In genomic region chr17:35065880-35066279, GRCh38 we compare ENCODE assay signal across 16 cellular contexts. TPM values are rescaled to one million over a fixed set of nuclear protein-coding genes. Genes with fewer than 3 reads are reported as not detected.
DNase-seq lines count a peak whose midpoint lies in the region; ATAC-seq, FAIRE-seq and TF ChIP-seq lines count a peak whose summit lies in the region.
"Had no signal": no experiment of that assay in that cellular context is flagged by ENCODE, and none has a peak within 500 bp of the region (broad histone marks: within the 10 kb centered on the region; RNA-seq: fewer than 3 reads in every experiment).

No MANE protein-coding gene starts in this region.

- H3K23ac ChIP-seq in H9 (ENCODE audit: insufficient read length, low read depth, low read length): no peak overlapping the region

- H4K5ac ChIP-seq in H9 (ENCODE audit: insufficient read length, low read depth, low read length): no peak overlapping the region

- POLR2A ChIA-PET in A549 (lab: Yijun Ruan, JAX): no interaction called here
- POLR2A ChIA-PET in K562 (lab: Yijun Ruan, JAX): interaction anchor here (1.2 to 3.8 kb wide), 4 partner anchors 9 to 17 kb away, joined by 3 to 20 read pairs (median 12); no protein-coding TSS in a partner anchor

- no TSS peak for BruUV-seq in K562 (replicated peaks; lab: Mats Ljungman, UMichigan)

- no peaks in the 10 kb centered on the region for H3K79me1 ChIP-seq in H9 (ENCODE audit: insufficient read depth, low read depth, low read length, poor library complexity, severe bottlenecking)

- no peak overlapping the region for H2BK15ac ChIP-seq in H9 (ENCODE audit: low read depth, low read length)

- H3K4me1 Mint-ChIP-seq in natural killer cell (peaks cover 51 to 62% of the 10 kb centered on the region in 2 donors), H9 (peaks cover 39 to 40% of the 10 kb centered on the region in 2 experiments)

- H4K8ac ChIP-seq in H9 (replicated peaks; ENCODE audit: insufficient read length, low read depth, low read length): no peak overlapping the region

- H3K36me3 ChIP-seq in KMS-11 (ENCODE audit: insufficient read depth) (no peaks in the 10 kb centered on the region), K562 (ENCODE audit: control insufficient read depth, insufficient read depth, low read length) (no peaks in the 10 kb centered on the region), Peyer's patch (peaks cover 0 to 4% (median 0%) of the 10 kb centered on the region in 3 donors)

- H3T11ph ChIP-seq in H9 (ENCODE audit: low read length): no peak overlapping the region

- FAIRE-seq in A549 (lab: Jason Lieb, UNC) (no peak), K562 (lab: Jason Lieb, UNC) (no peak)
- FAIRE-seq: A204.1 had no signal

- H3K4me2 ChIP-seq in A549: peak overlapping the region; percentile 28; the same call in 2 of the 3 replicates
- H3K4me2 ChIP-seq in KMS-11: peak overlapping the region; percentile 14; the same call in 1 of the 2 replicates
- peak overlapping the region; percentile 7; the same call in 1 of the 2 replicates for H3K4me2 ChIP-seq in K562 (ENCODE audit: insufficient read depth, low read length)
- H3K4me2 ChIP-seq in H9 (ENCODE audit: insufficient read depth, insufficient read length, low read length): no peak overlapping the region
- H3K4me2 ChIP-seq: PC-9 had no signal

- H3K9ac ChIP-seq in KMS-11: no peak overlapping the region
- 0 out of 4 replicates have a peak overlapping the region, but pooled peaks of 1 of the 2 experiments have one; percentile 72 for H3K9ac ChIP-seq in K562 (ENCODE audit: insufficient read depth in 1 of 2, low read depth in 2 of 2, low read length in 2 of 2)
- H3K9ac ChIP-seq in H9 (ENCODE audit: extremely low read depth, insufficient read length, low read length): no peak overlapping the region

- H3K4me3 ChIP-seq in A549: no peak overlapping the region
- no peak overlapping the region for H3K4me3 ChIP-seq in KMS-11 (IDR thresholded peaks at IDR 0.05; ENCODE audit: insufficient read depth, low read depth, low read length)
- H3K4me3 ChIP-seq in K562: no peak overlapping the region
- no peak overlapping the region for H3K4me3 ChIP-seq in Peyer's patch
- H3K4me3 ChIP-seq: PC-9 had no signal

- 93% methylated on average over 4 of the region's 4 CpGs for WGBS in A549 (ENCODE audit: missing lambda C conversion rate)
- WGBS in K562 (ENCODE audit: insufficient coverage, low coverage, missing lambda C conversion rate): 78% methylated on average over 4 of the region's 4 CpGs
- no CpG with 5 or more reads among the region's 4 CpGs for WGBS in H9 (ENCODE audit: extremely low coverage, insufficient read length, low lambda C conversion rate)

- no peaks in the 10 kb centered on the region for H3K9me1 ChIP-seq in K562 (ENCODE audit: control insufficient read depth, insufficient read depth, low read length)

- TF ChIP-seq CTCF in A549 (IDR thresholded peaks at IDR 0.05) (no peak), KMS-11 (conservative IDR thresholded peaks at IDR 0.05; ENCODE audit: low read depth, low read length) (no peak), K562 (IDR thresholded peaks at IDR 0.05 in 2 of 3, conservative IDR thresholded peaks at IDR 0.05 in 1 of 3; ENCODE audit: insufficient read depth in 2 of 3, low read depth in 1 of 3, low read length in 3 of 3) (no peak), natural killer cell (IDR thresholded peaks at IDR 0.05) (no peak), Peyer's patch (IDR thresholded peaks at IDR 0.05) (no peak), H9 (conservative IDR thresholded peaks at IDR 0.05) (no peak)

- CTCF ChIA-PET in A549 (lab: Yijun Ruan, JAX): interaction anchor here (0.6 to 6.8 kb wide), 8 partner anchors 14 to 131 kb away, joined by 3 to 38 read pairs (median 3); no protein-coding TSS in a partner anchor
- CTCF ChIA-PET in K562 (lab: Yijun Ruan, JAX; ENCODE audit: low intra/inter-chr PET ratio): no interaction called here

- no peak overlapping the region for H4K91ac ChIP-seq in H9 (ENCODE audit: insufficient read length, low read depth, low read length)

- H3K9me3 ChIP-seq in A549 (no peaks in the 10 kb centered on the region), K562 (replicated peaks; ENCODE audit: control insufficient read depth, insufficient read depth, low read depth, low read length) (no peaks in the 10 kb centered on the region), Peyer's patch (no peaks in the 10 kb centered on the region), H9 (ENCODE audit: control insufficient read depth, low read depth, low read length) (no peaks in the 10 kb centered on the region)

- in situ Hi-C loops in K562 (cut with MboI): no loop called here

- no peaks in the 10 kb centered on the region for H3K9me3 Mint-ChIP-seq in natural killer cell
- no peaks in the 10 kb centered on the region for H3K9me3 Mint-ChIP-seq in H9
- H3K9me3 Mint-ChIP-seq: HFFc6 had no signal

- H3K56ac ChIP-seq in H9 (ENCODE audit: insufficient read length, low read depth, low read length): no peak overlapping the region

- H3K4me1 ChIP-seq in A549: peaks cover 74% of the 10 kb centered on the region
- H3K4me1 ChIP-seq in KMS-11 (ENCODE audit: low read depth, poor library complexity, severe bottlenecking): peaks cover 60% of the 10 kb centered on the region
- H3K4me1 ChIP-seq in K562 (replicated peaks in 1 of 2; ENCODE audit: control insufficient read depth in 2 of 2, insufficient read depth in 2 of 2, low read length in 2 of 2): peaks cover 28 to 37% of the 10 kb centered on the region in 2 experiments
- peaks cover 5 to 34% (median 5%) of the 10 kb centered on the region in 4 donors for H3K4me1 ChIP-seq in Peyer's patch
- H3K4me1 ChIP-seq in H9 (ENCODE audit: insufficient read depth, low read length): no peaks in the 10 kb centered on the region; the same call in 1 of the 2 replicates

- H2BK5ac ChIP-seq in H9 (ENCODE audit: insufficient read length, low read length): no peak overlapping the region

- no peak overlapping the region for H2BK20ac ChIP-seq in H9 (ENCODE audit: low read depth, low read length, poor library complexity, severe bottlenecking)

- TF ChIP-seq EP300 in A549 (IDR thresholded peaks at IDR 0.05) (no peak), K562 (IDR thresholded peaks at IDR 0.05; ENCODE audit: low read length) (no peak)

- no peak overlapping the region for H2AK5ac ChIP-seq in H9 (ENCODE audit: insufficient read length, low read length)

- no peaks in the 10 kb centered on the region for H3K27me3 Mint-ChIP-seq in natural killer cell (ENCODE audit: low read depth in 2 of 2)
- H3K27me3 Mint-ChIP-seq in H9 (ENCODE audit: low read depth): no peaks in the 10 kb centered on the region

- no peaks in the 10 kb centered on the region for H3K36me3 Mint-ChIP-seq in natural killer cell
- H3K36me3 Mint-ChIP-seq in H9 (ENCODE audit: insufficient read depth in 1 of 3, low read depth in 3 of 3): no peaks in the 10 kb centered on the region; a peak in 2 of 7 replicates

- no peaks in the 10 kb centered on the region for H3K23me2 ChIP-seq in H9 (ENCODE audit: insufficient read length, low read depth, low read length, poor library complexity, severe bottlenecking)

- ATAC-seq in A549: no peak
- ATAC-seq in K562: no peak
- no peak for ATAC-seq in natural killer cell
- ATAC-seq in GM21723 (IDR thresholded peaks at IDR 0.05; ENCODE audit: unreplicated experiment): no peak
- no peak for ATAC-seq in HG03457 (IDR thresholded peaks at IDR 0.05; ENCODE audit: unreplicated experiment)

- no peak overlapping the region for H3K14ac ChIP-seq in H9 (ENCODE audit: insufficient read depth, low read length)

- H4K20me1 ChIP-seq in KMS-11 (ENCODE audit: insufficient read depth): no peaks in the 10 kb centered on the region
- H4K20me1 ChIP-seq in K562 (replicated peaks; ENCODE audit: control insufficient read depth, insufficient read depth, low read length): no peaks in the 10 kb centered on the region
- H4K20me1 ChIP-seq in H9 (ENCODE audit: control insufficient read depth, insufficient read depth, insufficient read length): no peaks in the 10 kb centered on the region

- H3K27ac ChIP-seq in A549 (peak overlapping the region; percentile 92 to 93), KMS-11 (peak overlapping the region; percentile 95; the same call in 1 of the 2 replicates), K562 (ENCODE audit: extremely low read depth, low read depth, low read length) (no peak overlapping the region; the same call in 2 of the 3 replicates), Peyer's patch (no peak overlapping the region), H9 (ENCODE audit: insufficient read length, low read depth, low read length) (no peak overlapping the region)
- H3K27ac ChIP-seq: PC-9 had no signal

- intact Hi-C loops in K562 (cut with micrococcal nuclease) (loop anchor here (2.0 to 5.0 kb wide), 2 partner anchors 23 to 84 kb away; partner anchors contain the start of gene LIG3), natural killer cell (cut with micrococcal nuclease) (no loop called here)

- no peaks in the 10 kb centered on the region for H3K79me2 ChIP-seq in KMS-11 (ENCODE audit: insufficient read depth, low read depth)
- H3K79me2 ChIP-seq in K562 (ENCODE audit: control insufficient read depth, insufficient read depth, low read length): peaks cover 7% of the 10 kb centered on the region
- no peaks in the 10 kb centered on the region for H3K79me2 ChIP-seq in H9 (ENCODE audit: insufficient read depth, low read length)

- no peak overlapping the region for H3K18ac ChIP-seq in H9 (ENCODE audit: insufficient read length, low read depth, low read length)

- no peak for TF ChIP-seq POLR2A in A549 (IDR thresholded peaks at IDR 0.05; ENCODE audit: low read length)
- TF ChIP-seq POLR2A in K562 (conservative IDR thresholded peaks at IDR 0.05): no peak
- no peak for TF ChIP-seq POLR2A in Peyer's patch (IDR thresholded peaks at IDR 0.05)

- H2BK12ac ChIP-seq in H9 (ENCODE audit: insufficient read length, low read depth, low read length): no peak overlapping the region

- H3K4me3 Mint-ChIP-seq in natural killer cell (no peak overlapping the region), H9 (no peak overlapping the region)
- H3K4me3 Mint-ChIP-seq: HFFc6 had no signal

- no peaks in the 10 kb centered on the region for H3K27me3 ChIP-seq in KMS-11 (ENCODE audit: insufficient read depth, low read depth)
- H3K27me3 ChIP-seq in K562 (ENCODE audit: control insufficient read depth in 2 of 2, insufficient read depth in 2 of 2, low read length in 2 of 2): no peaks in the 10 kb centered on the region
- H3K27me3 ChIP-seq in Peyer's patch: no peaks in the 10 kb centered on the region
- no peaks in the 10 kb centered on the region for H3K27me3 ChIP-seq in H9 (ENCODE audit: insufficient read depth, low read length)

- TF ChIP-seq RAD21 in A549 (conservative IDR thresholded peaks at IDR 0.05 in 1 of 2, IDR thresholded peaks at IDR 0.05 in 1 of 2) (no peak), K562 (CRISPR knock-in tag; conservative IDR thresholded peaks at IDR 0.05 in 1 of 2, IDR thresholded peaks at IDR 0.05 in 1 of 2) (no peak)

- H3K4ac ChIP-seq in H9 (ENCODE audit: low read depth, low read length): no peak overlapping the region

- H2BK120ac ChIP-seq in H9 (ENCODE audit: low read depth, low read length, poor library complexity, severe bottlenecking): no peak overlapping the region

- DNase-seq in A549 (ENCODE audit: low read depth in 1 of 2, low spot score in 1 of 2): no peak
- no peak for DNase-seq in K562 (ENCODE audit: extremely low read depth in 1 of 4, low spot score in 3 of 4)
- DNase-seq in natural killer cell: no peak
- DNase-seq in Peyer's patch: no peak
- no peak for DNase-seq in H9
- DNase-seq: EL, HFFc6, IMR-90, NCI-H1417, NCI-H1930, NCI-H446, PC-9 had no signal

- H2AFZ ChIP-seq in KMS-11 (ENCODE audit: low read depth): no peak overlapping the region
- H2AFZ ChIP-seq in K562 (ENCODE audit: low read depth, low read length): no peak overlapping the region
- no peak overlapping the region for H2AFZ ChIP-seq in H9 (ENCODE audit: low read length)
- H2AFZ ChIP-seq: PC-9 had no signal

- H3K27ac Mint-ChIP-seq in natural killer cell: peak overlapping the region; percentile 33 to 98
- H3K27ac Mint-ChIP-seq in H9: no peak overlapping the region; a peak in 1 of 7 replicates

RNA-seq across cellular contexts. Expression of gene RFFL, which starts 2.4 kb away (rescaled TPM):
- polyA plus RNA-seq in A549 (2011; rRNA removed) (35.5 and 49.4 TPM in 2 replicates), A549 (2017; fragmentation: RNase III; extraction: RNeasy Plus Mini Kit Qiagen cat#74134 plus additional on column Dnase treatment) (22.7 to 27.0 TPM (median 23.2 TPM) in 3 replicates), K562 (2011; rRNA removed) (11.9 and 15.9 TPM in 2 replicates), K562 (2014; fragmentation: Illumina TruSeq; extraction: Trizol) (13.7 and 13.9 TPM in 2 replicates), K562 (2014; fragmentation: Nextera tagmentation; extraction: Ambion mirVana) (1 to 10 TPM; 3.4 to 3.7 TPM), K562 (2014; rRNA removed) (9.2 and 9.6 TPM in 2 replicates)
- polyA plus RNA-seq in A549 (2012; cell fraction: cytosol; rRNA removed): 21.0 and 26.9 TPM in 2 replicates
- polyA plus RNA-seq in A549 (2012; cell fraction: nucleus; rRNA removed): 23.1 and 27.0 TPM in 2 replicates
- 130 and 160 TPM in 2 replicates for polyA minus RNA-seq in A549 (2011; rRNA and poly(A)+ RNA removed)
- 11.5 and 14.4 TPM in 2 replicates for total RNA-seq in K562 (2011; cell fraction: chromatin; rRNA removed; ENCODE audit: low replicate concordance)
- 9.2 and 10.5 TPM in 2 replicates for total RNA-seq in K562 (2011; cell fraction: nucleolus; rRNA removed)
- total RNA-seq in K562 (2011; cell fraction: nucleoplasm; rRNA removed): 11.7 and 23.2 TPM in 2 replicates
- total RNA-seq in K562 (2014; rRNA removed) (12.7 and 16.4 TPM in 2 replicates), K562 (2014; rRNA removed; fragmentation: Illumina TruSeq; extraction: Trizol) (12.5 and 12.8 TPM in 2 replicates), K562 (2015; rRNA removed; fragmentation: Illumina TruSeq; extraction: Trizol) (12.4 and 12.5 TPM in 2 replicates), K562 (2021) (18.1 and 19.3 TPM in 2 replicates), natural killer cell (10 to 100 TPM; 50.0 to 86.6 (median 75.9) TPM), Peyer's patch (10 to 100 TPM; 33.0 to 76.7 (median 43.0) TPM), H9 (2021) (21.1 and 21.4 TPM in 2 replicates)
- polyA plus RNA-seq in K562 (2011; cell fraction: cytosol; rRNA removed): 12.4 and 14.9 TPM in 2 replicates
- 4.3 and 7.3 TPM in 2 replicates for polyA plus RNA-seq in K562 (2011; cell fraction: nucleus; rRNA removed)
- polyA plus RNA-seq in K562 (2012): 11.4 and 12.5 TPM in 2 replicates
- polyA minus RNA-seq in K562 (2011; rRNA and poly(A)+ RNA removed): 21.2 and 39.4 TPM in 2 replicates
- polyA minus RNA-seq in K562 (2011; cell fraction: cytosol; rRNA and poly(A)+ RNA removed): 16.7 and 19.7 TPM in 2 replicates
- polyA minus RNA-seq in K562 (2011; cell fraction: nucleus; rRNA and poly(A)+ RNA removed): 3.3 and 3.5 TPM in 2 replicates

RNA-seq across cellular contexts. Expression of gene RAD51D, which starts 53.8 kb away (rescaled TPM):
- polyA plus RNA-seq in A549 (2011; rRNA removed): 18.4 and 21.0 TPM in 2 replicates
- polyA plus RNA-seq in A549 (2012; cell fraction: cytosol; rRNA removed): 16.9 and 20.4 TPM in 2 replicates
- polyA plus RNA-seq in A549 (2012; cell fraction: nucleus; rRNA removed): 19.9 and 28.5 TPM in 2 replicates
- 17.7 to 23.8 TPM (median 20.1 TPM) in 3 replicates for polyA plus RNA-seq in A549 (2017; fragmentation: RNase III; extraction: RNeasy Plus Mini Kit Qiagen cat#74134 plus additional on column Dnase treatment)
- polyA minus RNA-seq in A549 (2011; rRNA and poly(A)+ RNA removed): 22.1 and 24.9 TPM in 2 replicates
- total RNA-seq in K562 (2011; cell fraction: chromatin; rRNA removed; ENCODE audit: low replicate concordance): 28.2 and 36.5 TPM in 2 replicates
- 27.3 and 37.6 TPM in 2 replicates for total RNA-seq in K562 (2011; cell fraction: nucleolus; rRNA removed)
- 31.2 and 38.6 TPM in 2 replicates for total RNA-seq in K562 (2011; cell fraction: nucleoplasm; rRNA removed)
- total RNA-seq in K562 (2014; rRNA removed): 6.3 and 7.6 TPM in 2 replicates
- 7.4 and 8.7 TPM in 2 replicates for total RNA-seq in K562 (2014; rRNA removed; fragmentation: Illumina TruSeq; extraction: Trizol)
- total RNA-seq in K562 (2015; rRNA removed; fragmentation: Illumina TruSeq; extraction: Trizol): 8.7 and 10.3 TPM in 2 replicates
- 16.9 and 19.0 TPM in 2 replicates for total RNA-seq in K562 (2021)
- 10.1 and 15.2 TPM in 2 replicates for polyA plus RNA-seq in K562 (2011; rRNA removed)
- 8.7 and 14.5 TPM in 2 replicates for polyA plus RNA-seq in K562 (2011; cell fraction: cytosol; rRNA removed)
- polyA plus RNA-seq in K562 (2011; cell fraction: nucleus; rRNA removed): 12.8 and 20.8 TPM in 2 replicates
- 12.3 and 16.7 TPM in 2 replicates for polyA plus RNA-seq in K562 (2012)
- 8.4 and 11.1 TPM in 2 replicates for polyA plus RNA-seq in K562 (2014; fragmentation: Illumina TruSeq; extraction: Trizol)
- polyA plus RNA-seq in K562 (2014; fragmentation: Nextera tagmentation; extraction: Ambion mirVana): 1 to 10 TPM; 2.2 to 2.5 TPM
- polyA plus RNA-seq in K562 (2014; rRNA removed): 10.1 and 15.2 TPM in 2 replicates
- polyA minus RNA-seq in K562 (2011; rRNA and poly(A)+ RNA removed): 6.3 and 11.0 TPM in 2 replicates
- polyA minus RNA-seq in K562 (2011; cell fraction: cytosol; rRNA and poly(A)+ RNA removed): 3.4 and 5.9 TPM in 2 replicates
- 10.9 and 17.9 TPM in 2 replicates for polyA minus RNA-seq in K562 (2011; cell fraction: nucleus; rRNA and poly(A)+ RNA removed)
- 10 to 100 TPM; 15.4 to 27.0 (median 22.7) TPM for total RNA-seq in natural killer cell
- 10 to 100 TPM in 3 of 4 donors, 1 to 10 TPM in 1; 6.3 to 18.2 (median 14.7) TPM for total RNA-seq in Peyer's patch
- 14.0 and 15.8 TPM in 2 replicates for total RNA-seq in H9 (2021)

RNA-seq across cellular contexts. Expression of gene FNDC8, which starts 55.5 kb away (rescaled TPM):
- not detected in 2 replicates for polyA plus RNA-seq in A549 (2011; rRNA removed)
- polyA plus RNA-seq in A549 (2012; cell fraction: cytosol; rRNA removed): 0.03 TPM in 2 replicates
- polyA plus RNA-seq in A549 (2012; cell fraction: nucleus; rRNA removed): 0.21 TPM in 1 of 2 replicates, not detected in the other
- not detected in 3 replicates for polyA plus RNA-seq in A549 (2017; fragmentation: RNase III; extraction: RNeasy Plus Mini Kit Qiagen cat#74134 plus additional on column Dnase treatment)
- polyA minus RNA-seq in A549 (2011; rRNA and poly(A)+ RNA removed): not detected in 2 replicates
- not detected in 2 replicates for total RNA-seq in K562 (2011; cell fraction: chromatin; rRNA removed; ENCODE audit: low replicate concordance)
- not detected in 2 replicates for total RNA-seq in K562 (2011; cell fraction: nucleolus; rRNA removed)
- not detected in 2 replicates for total RNA-seq in K562 (2011; cell fraction: nucleoplasm; rRNA removed)
- not detected in 2 replicates for total RNA-seq in K562 (2014; rRNA removed)
- total RNA-seq in K562 (2014; rRNA removed; fragmentation: Illumina TruSeq; extraction: Trizol): not detected in 2 replicates
- total RNA-seq in K562 (2015; rRNA removed; fragmentation: Illumina TruSeq; extraction: Trizol): not detected in 2 replicates
- not detected in 2 replicates for total RNA-seq in K562 (2021)
- polyA plus RNA-seq in K562 (2011; rRNA removed): not detected in 2 replicates
- 0.04 TPM in 1 of 2 replicates, not detected in the other for polyA plus RNA-seq in K562 (2011; cell fraction: cytosol; rRNA removed)
- not detected in 2 replicates for polyA plus RNA-seq in K562 (2011; cell fraction: nucleus; rRNA removed)
- polyA plus RNA-seq in K562 (2012): 0.12 TPM in 1 of 2 replicates, not detected in the other
- polyA plus RNA-seq in K562 (2014; fragmentation: Illumina TruSeq; extraction: Trizol): not detected in 2 replicates
- polyA plus RNA-seq in K562 (2014; fragmentation: Nextera tagmentation; extraction: Ambion mirVana): under 1 TPM in 1 of 2 experiments, not detected in 1; 0.04 TPM
- not detected in 2 replicates for polyA plus RNA-seq in K562 (2014; rRNA removed)
- not detected in 2 replicates for polyA minus RNA-seq in K562 (2011; rRNA and poly(A)+ RNA removed)
- not detected in 2 replicates for polyA minus RNA-seq in K562 (2011; cell fraction: cytosol; rRNA and poly(A)+ RNA removed)
- polyA minus RNA-seq in K562 (2011; cell fraction: nucleus; rRNA and poly(A)+ RNA removed): not detected in 2 replicates
- not detected for total RNA-seq in natural killer cell
- total RNA-seq in Peyer's patch: not detected
- not detected in 2 replicates for total RNA-seq in H9 (2021)
- total RNA-seq: HFFc6, IMR-90, PC-9 had no signal
- polyA plus RNA-seq: IMR-90 had no signal

Comparison
In these comparisons a context has a peak if more than half of its experiments do, and no peak if none do; other contexts are left out.
1. H3K27ac ChIP-seq: peak in A549 (2 of 2) and KMS-11 (single experiment); none in K562 (single experiment), Peyer's patch (0 of 4) and H9 (single experiment).
2. H3K27ac Mint-ChIP-seq: peak in natural killer cell (2 of 2); none in H9 (0 of 3).
3. Of the 35 proteins assayed by ChIP-seq in both K562 and A549: peak only in K562: none; only in A549: none; in both: CEBPB; in neither: 34.